ENCODE assay signal across 1 cellular context in genomic region chr9:99363509-99363908, GRCh38.
TF ChIP-seq lines count a peak whose summit lies in the region.

No MANE protein-coding gene starts in this region.

TF ChIP-seq in IMR-90, 13 proteins besides CTCF, POLR2A, EP300 and RAD21 (continued from another document):
- no peak for TF ChIP-seq MXI1 (IDR thresholded peaks at IDR 0.05; ENCODE audit: borderline replicate concordance, low read depth, low read length)
- no peak for TF ChIP-seq FOS (IDR thresholded peaks at IDR 0.05; ENCODE audit: low read depth, low read length)
- TF ChIP-seq ELK1 (IDR thresholded peaks at IDR 0.05; ENCODE audit: borderline replicate concordance, low read depth, low read length), result no peak
- no peak for TF ChIP-seq SMC3 (IDR thresholded peaks at IDR 0.05; ENCODE audit: low read depth, low read length)
